12 cellular contexts compared by ENCODE assay signal in the genomic region with DNA sequence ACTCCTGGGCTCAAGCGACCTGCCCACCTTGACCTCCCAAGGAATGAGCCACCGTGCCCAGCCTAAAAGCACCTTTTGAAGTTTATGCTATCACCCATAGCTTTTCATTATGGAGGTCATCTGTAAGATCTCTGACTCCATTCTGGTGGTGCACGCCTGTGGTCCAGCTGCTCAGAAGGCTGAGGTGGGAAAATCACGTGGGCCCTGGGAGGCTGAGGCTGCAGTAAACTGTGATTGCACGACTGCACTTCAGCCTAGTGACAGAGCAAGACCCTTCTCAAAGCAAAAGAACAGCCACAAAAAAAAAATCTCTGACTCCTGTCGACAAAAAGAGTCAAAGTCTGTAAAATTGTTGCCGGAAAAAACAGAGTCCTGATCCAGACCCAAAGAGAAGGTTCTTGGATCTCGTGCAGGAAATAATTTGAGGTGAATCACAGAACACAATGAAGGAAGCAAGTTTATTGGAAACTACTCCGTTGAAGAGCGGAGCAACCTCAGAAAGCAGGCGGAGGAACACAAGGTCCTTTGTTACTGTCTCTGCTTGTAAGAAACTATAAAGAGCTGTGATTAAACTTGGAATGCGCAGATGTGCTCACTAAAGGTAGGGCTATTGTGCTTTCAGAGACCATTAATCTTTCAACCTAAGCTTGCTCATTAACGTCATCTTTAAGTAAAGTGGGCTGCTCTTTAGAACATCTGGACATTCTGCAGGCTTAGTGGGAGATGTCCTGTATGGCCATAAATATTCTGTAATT. TPM values are rescaled to one million over a fixed set of nuclear protein-coding genes. Genes with fewer than 3 reads are reported as not detected.
A peak's percentile ranks its signal among the peaks of the same experiment; 100 is the strongest.
DNase-seq lines count a peak whose midpoint lies in the region; ATAC-seq and TF ChIP-seq lines count a peak whose summit lies in the region.
"Had no signal": no experiment of that assay in that cellular context is flagged by ENCODE, and none has a peak within 500 bp of the region (broad histone marks: within the 10 kb centered on the region; RNA-seq: fewer than 3 reads in every experiment).

No MANE protein-coding gene starts in this region.

- TF ChIP-seq CTCF in left ventricle myocardium inferior (IDR thresholded peaks at IDR 0.05; ENCODE audit: borderline replicate concordance) (no peak), uterus (IDR thresholded peaks at IDR 0.05) (no peak)

- 59% methylated on average over 13 of the region's 13 CpGs for WGBS in right cardiac atrium

- H3K4me1 ChIP-seq in right cardiac atrium (ENCODE audit: control insufficient read depth, insufficient read depth, low read length) = peaks cover 5% of the 10 kb centered on the region
- peaks cover 29% of the 10 kb centered on the region for H3K4me1 ChIP-seq in left ventricle myocardium inferior
- no peaks in the 10 kb centered on the region for H3K4me1 ChIP-seq in uterus

- no peak for DNase-seq in right cardiac atrium
- no peak for DNase-seq in left ventricle myocardium inferior
- DNase-seq in SW480 (ENCODE audit: low spot score) = peak; percentile 67
- peak; percentile 37 for DNase-seq in mesenteric fat pad (ENCODE audit: low spot score)
- DNase-seq in uterus = peak in 1 of 2 donors; percentile 38
- no peak for DNase-seq in D341Med (ENCODE audit: low spot score)
- DNase-seq: dermis blood vessel endothelial cell, NCI-H1105, NCI-H526, occipital lobe had no signal

- ATAC-seq in right cardiac atrium = no peak
- no peak for ATAC-seq in GM18873 (IDR thresholded peaks at IDR 0.05; ENCODE audit: low FRiP score, unreplicated experiment)
- no peak for ATAC-seq in GM18520 (IDR thresholded peaks at IDR 0.05; ENCODE audit: unreplicated experiment)

- H3K27ac ChIP-seq in right cardiac atrium (ENCODE audit: low read length) = peak overlapping the region; percentile 29
- H3K27ac ChIP-seq in left ventricle myocardium inferior (replicated peaks) = no peak overlapping the region
- H3K27ac ChIP-seq in uterus = peak overlapping the region; percentile 56 to 76

- intact Hi-C loops in right cardiac atrium (cut with DNase I) = no loop called here
- intact Hi-C loops in left ventricle myocardium inferior (cut with micrococcal nuclease) = loop anchor here (10.0 kb wide), 2 partner anchors 70 to 350 kb away; no protein-coding TSS in a partner anchor
- intact Hi-C loops in uterus (cut with DNase I; ENCODE audit: low total_unique reads) = no loop called here

- no peaks in the 10 kb centered on the region for H3K9me3 ChIP-seq in right cardiac atrium (ENCODE audit: control insufficient read depth, low read length)
- no peaks in the 10 kb centered on the region for H3K9me3 ChIP-seq in left ventricle myocardium inferior (replicated peaks)
- no peaks in the 10 kb centered on the region for H3K9me3 ChIP-seq in uterus

- H3K36me3 ChIP-seq in left ventricle myocardium inferior (peaks cover 11% of the 10 kb centered on the region), uterus (no peaks in the 10 kb centered on the region)

- no peak for TF ChIP-seq POLR2A in uterus (IDR thresholded peaks at IDR 0.05)

- H3K27me3 ChIP-seq in right cardiac atrium (ENCODE audit: control insufficient read depth, insufficient read depth) (no peaks in the 10 kb centered on the region), left ventricle myocardium inferior (ENCODE audit: low read depth) (no peaks in the 10 kb centered on the region), uterus (no peaks in the 10 kb centered on the region)

- H3K4me3 ChIP-seq in right cardiac atrium (ENCODE audit: low read length) (no peak overlapping the region), left ventricle myocardium inferior (no peak overlapping the region), uterus (no peak overlapping the region)

RNA-seq across cellular contexts. Expression of gene HAUS6, which starts 2.0 kb away (rescaled TPM):
- total RNA-seq in right cardiac atrium = 1 to 10 TPM; 6.1 to 9.2 (median 7.9) TPM
- polyA plus RNA-seq in right cardiac atrium = 2.8 TPM
- 5.6 TPM for total RNA-seq in left ventricle myocardium inferior
- total RNA-seq in mesenteric fat pad = 11.6 TPM
- total RNA-seq in uterus = 10 to 100 TPM in 3 of 4 donors, 1 to 10 TPM in 1; 1.5 to 26.0 (median 14.4) TPM

RNA-seq across cellular contexts. Expression of gene PLIN2, which starts 22.6 kb away (rescaled TPM):
- total RNA-seq in right cardiac atrium (100 to 1,000 TPM in 1 of 4 donors, 10 to 100 TPM in 3; 56.3 to 236 (median 79.0) TPM), left ventricle myocardium inferior (131 TPM), mesenteric fat pad (1,711 TPM), uterus (100 to 1,000 TPM in 2 of 4 donors, 10 to 100 TPM in 2; 14.1 to 188 (median 91.8) TPM)
- polyA plus RNA-seq in right cardiac atrium = 74.7 TPM

RNA-seq across cellular contexts. Expression of gene RRAGA, which starts 55.5 kb away (rescaled TPM):
- total RNA-seq in right cardiac atrium (10 to 100 TPM; 85.7 to 92.5 (median 90.2) TPM), left ventricle myocardium inferior (78.8 TPM), mesenteric fat pad (90.5 TPM), uterus (100 to 1,000 TPM in 1 of 4 donors, 10 to 100 TPM in 3; 37.1 to 108 (median 62.5) TPM)
- polyA plus RNA-seq in right cardiac atrium = 89.4 TPM

Comparison
In these comparisons a context has a peak if more than half of its experiments do, and no peak if none do; other contexts are left out.
1. DNase-seq: peak in SW480 (single experiment) and mesenteric fat pad (single experiment); none in right cardiac atrium (0 of 3), left ventricle myocardium inferior (single experiment) and D341Med (single experiment).